In genomic region chr12:48903982-48904411, GRCh38 we compare ENCODE assay signal across 8 cellular contexts. TPM values are rescaled to one million over a fixed set of nuclear protein-coding genes. Genes with fewer than 3 reads are reported as not detected.
A peak's percentile ranks its signal among the peaks of the same experiment; 100 is the strongest.
DNase-seq lines count a peak whose midpoint lies in the region; ATAC-seq and TF ChIP-seq lines count a peak whose summit lies in the region.

No MANE protein-coding gene starts in this region.

- DNase-seq in NCI-H2081 (lab: John Stamatoyannopoulos, UW) = peak; percentile 52 to 60
- DNase-seq in NCI-H2081 treated with DMSO at 0.1 percent for 48 hours (lab: John Stamatoyannopoulos, UW) = no peak
- DNase-seq in NOMO-1 (lab: John Stamatoyannopoulos, UW; ENCODE audit: unreplicated experiment in 2 of 2) = peak; percentile 80 to 86
- peak; percentile 82 for DNase-seq in activated T-cell treated with anti-CD3 and anti-CD28 coated beads for 4 hours
- DNase-seq in erythroblast (lab: John Stamatoyannopoulos, UW) = peak; percentile 89 to 90
- DNase-seq in myocyte (ENCODE audit: low read depth) = peak; percentile 73
- DNase-seq in stimulated activated CD8-positive, alpha-beta memory T cell treated with anti-CD3 and anti-CD28 coated beads, Interleukin-7, amount 100 ng/mL, for 1 hour (ENCODE audit: low read depth in 2 of 2) = peak; percentile 61 to 70

- no peak for TF ChIP-seq POLR2A in erythroblast (IDR thresholded peaks at IDR 0.05; ENCODE audit: low read length)

- ATAC-seq in HG03460 (IDR thresholded peaks at IDR 0.05; ENCODE audit: unreplicated experiment) = peak; percentile 85

RNA-seq across cellular contexts. Expression of gene FKBP11, which starts 21.3 kb away (rescaled TPM):
- total RNA-seq in myocyte = 4.3 and 8.0 TPM in 2 replicates
- 40.5 TPM for polyA plus RNA-seq in myocyte (2012)

RNA-seq across cellular contexts. Expression of gene RND1, which starts 38.3 kb away (rescaled TPM):
- total RNA-seq in myocyte = not detected in 2 replicates
- polyA plus RNA-seq in myocyte (2012) = 0.19 TPM

RNA-seq across cellular contexts. Expression of gene DDX23, which starts 52.0 kb away (rescaled TPM):
- total RNA-seq in myocyte = 60.4 and 61.2 TPM in 2 replicates
- polyA plus RNA-seq in myocyte (2012) = 58.3 TPM

RNA-seq across cellular contexts. Expression of gene ARF3, which starts 53.3 kb away (rescaled TPM):
- 47.6 and 54.1 TPM in 2 replicates for total RNA-seq in myocyte
- polyA plus RNA-seq in myocyte (2012) = 129 TPM
